9 cellular contexts compared by ENCODE assay signal in the genomic region with DNA sequence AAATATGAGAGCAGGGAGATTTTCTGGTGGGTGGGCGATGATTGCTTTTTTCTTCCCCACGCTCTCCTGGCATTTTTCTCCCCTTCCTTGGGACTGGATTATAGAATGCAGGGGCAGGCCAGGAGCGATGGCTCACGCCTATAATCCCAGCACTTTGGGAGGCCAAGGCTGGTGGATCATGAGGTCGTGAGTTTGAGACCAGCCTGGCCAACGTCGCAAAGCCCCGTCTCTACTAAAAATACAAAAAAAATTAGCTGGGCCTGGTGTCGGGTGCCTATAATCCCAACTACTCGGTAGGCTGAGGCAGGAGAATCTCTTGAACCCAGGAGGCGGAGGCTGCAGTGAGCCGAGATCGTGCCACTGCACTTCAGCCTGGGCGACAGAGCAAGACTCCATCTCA. TPM values are rescaled to one million over a fixed set of nuclear protein-coding genes. Genes with fewer than 3 reads are reported as not detected.
DNase-seq lines count a peak whose midpoint lies in the region; ATAC-seq and TF ChIP-seq lines count a peak whose summit lies in the region.
"Not testable (repeated sequence)": the region's sequence is repeated elsewhere in the genome, so short reads cannot be mapped to it uniquely, and the experiment has no call there.
"Had no signal": no experiment of that assay in that cellular context is flagged by ENCODE, and none has a peak within 500 bp of the region (broad histone marks: within the 10 kb centered on the region; RNA-seq: fewer than 3 reads in every experiment).

No MANE protein-coding gene starts in this region.

- peaks cover 43% of the 10 kb centered on the region for H3K4me1 Mint-ChIP-seq in activated CD8-positive, alpha-beta memory T cell treated with anti-CD3 and anti-CD28 coated beads, Interleukin-2, amount 10 ng/mL, durations not matched to agents 7 days and 5 days
- peaks cover 32% of the 10 kb centered on the region for H3K4me1 Mint-ChIP-seq in central memory CD8-positive, alpha-beta T cell
- peaks cover 17% of the 10 kb centered on the region for H3K4me1 Mint-ChIP-seq in nephron

- intact Hi-C loops in dorsolateral prefrontal cortex (cut with DNase I); tibial artery (cut with DNase I; ENCODE audit: low total_unique reads): not testable (repeated sequence)

- not testable (repeated sequence) for H3K27me3 ChIP-seq in dorsolateral prefrontal cortex, right atrium auricular region, tibial artery

- H3K36me3 ChIP-seq in HEK293 (ENCODE audit: control insufficient read depth in 2 of 2, insufficient read depth in 1 of 2, low read length in 2 of 2); right atrium auricular region; tibial artery: not testable (repeated sequence)

- not testable (repeated sequence) for H3K9me3 Mint-ChIP-seq in activated CD8-positive, alpha-beta memory T cell treated with anti-CD3 and anti-CD28 coated beads, Interleukin-2, amount 10 ng/mL, durations not matched to agents 7 days and 5 days (ENCODE audit: low read depth); central memory CD8-positive, alpha-beta T cell; nephron

- not testable (repeated sequence) for H3K4me3 ChIP-seq in HEK293 (ENCODE audit: low read depth, low read length); dorsolateral prefrontal cortex; right atrium auricular region; tibial artery

- H3K27me3 Mint-ChIP-seq in activated CD8-positive, alpha-beta memory T cell treated with anti-CD3 and anti-CD28 coated beads, Interleukin-2, amount 10 ng/mL, durations not matched to agents 7 days and 5 days; central memory CD8-positive, alpha-beta T cell; nephron (ENCODE audit: low read depth): not testable (repeated sequence)

- H3K4me3 Mint-ChIP-seq in activated CD8-positive, alpha-beta memory T cell treated with anti-CD3 and anti-CD28 coated beads, Interleukin-2, amount 10 ng/mL, durations not matched to agents 7 days and 5 days; central memory CD8-positive, alpha-beta T cell; nephron: not testable (repeated sequence)

- POLR2A ChIA-PET in HEK293 (lab: Yijun Ruan, JAX) = not testable (repeated sequence)

- ATAC-seq in activated CD8-positive, alpha-beta memory T cell treated with anti-CD3 and anti-CD28 coated beads, Interleukin-2, amount 10 ng/mL, durations not matched to agents 7 days and 5 days; central memory CD8-positive, alpha-beta T cell (replicated peaks; ENCODE audit: extremely low read depth, poor library complexity, severe bottlenecking): not testable (repeated sequence)

- CTCF ChIA-PET in HEK293 (lab: Yijun Ruan, JAX) = interaction anchor here (0.6 to 4.2 kb wide), 8 partner anchors 9 to 628 kb away, joined by 3 to 56 read pairs (median 4); no protein-coding TSS in a partner anchor
- CTCF ChIA-PET in activated CD8-positive, alpha-beta memory T cell treated with anti-CD3 and anti-CD28 coated beads, Interleukin-2, amount 10 ng/mL, durations not matched to agents 7 days and 5 days (lab: Charles Lee) = interaction anchor here (2.8 to 7.3 kb wide), 3 partner anchors 12 to 177 kb away, joined by 16 to 65 read pairs (median 28); no protein-coding TSS in a partner anchor

- peak; percentile 12 for DNase-seq in activated CD8-positive, alpha-beta memory T cell treated with anti-CD3 and anti-CD28 coated beads, Interleukin-2, amount 10 ng/mL, durations not matched to agents 7 days and 5 days
- DNase-seq in central memory CD8-positive, alpha-beta T cell (ENCODE audit: low spot score in 2 of 2); dorsolateral prefrontal cortex; tibial artery: not testable (repeated sequence)
- DNase-seq in right atrium auricular region (ENCODE audit: low spot score) = peak; percentile 16

- not testable (repeated sequence) for H3K36me3 Mint-ChIP-seq in activated CD8-positive, alpha-beta memory T cell treated with anti-CD3 and anti-CD28 coated beads, Interleukin-2, amount 10 ng/mL, durations not matched to agents 7 days and 5 days; central memory CD8-positive, alpha-beta T cell (ENCODE audit: insufficient read depth); nephron (ENCODE audit: low read depth)

- H3K4me1 ChIP-seq in HEK293 (ENCODE audit: control insufficient read depth, insufficient read depth, low read length); right atrium auricular region: not testable (repeated sequence)
- peaks cover 0 to 76% (median 33%) of the 10 kb centered on the region in 4 donors for H3K4me1 ChIP-seq in tibial artery

- H3K27ac Mint-ChIP-seq in activated CD8-positive, alpha-beta memory T cell treated with anti-CD3 and anti-CD28 coated beads, Interleukin-2, amount 10 ng/mL, durations not matched to agents 7 days and 5 days = not testable (repeated sequence)
- H3K27ac Mint-ChIP-seq in central memory CD8-positive, alpha-beta T cell (ENCODE audit: low read depth) = peak overlapping the region; percentile 61
- peak overlapping the region; percentile 16 to 81 (median 21) for H3K27ac Mint-ChIP-seq in nephron

- not testable (repeated sequence) for TF ChIP-seq CTCF in HEK293 (tag by site-specific recombination; IDR thresholded peaks at IDR 0.05); dorsolateral prefrontal cortex (IDR thresholded peaks at IDR 0.05 in 54 of 56, conservative IDR thresholded peaks at IDR 0.05 in 2 of 56; ENCODE audit: low read depth in 1 of 56, partially characterized antibody in 56 of 56); right atrium auricular region (IDR thresholded peaks at IDR 0.05); nephron (IDR thresholded peaks at IDR 0.05; ENCODE audit: unreplicated experiment in 3 of 3); tibial artery (IDR thresholded peaks at IDR 0.05)

- H3K9me3 ChIP-seq in HEK293 (ENCODE audit: control insufficient read depth, insufficient read depth, low read depth, low read length); right atrium auricular region; tibial artery: not testable (repeated sequence)

- not testable (repeated sequence) for H3K27ac ChIP-seq in HEK293 (ENCODE audit: extremely low read depth, low read depth, low read length); right atrium auricular region
- peak overlapping the region; percentile 49 for H3K27ac ChIP-seq in angular gyrus (ENCODE audit: low read depth, low read length)
- peak overlapping the region in 37 of 59 donors; percentile 2 to 74 (median 50) for H3K27ac ChIP-seq in dorsolateral prefrontal cortex
- peak overlapping the region; percentile 63 to 87 for H3K27ac ChIP-seq in tibial artery

TF ChIP-seq in HEK293, 187 proteins besides CTCF, POLR2A, EP300 and RAD21:
- 0 out of 2 replicates have a peak, but pooled peaks have one; percentile 20 for TF ChIP-seq EGR2 (tag by site-specific recombination; IDR thresholded peaks at IDR 0.05; ENCODE audit: low read depth)
- TF ChIP-seq ZFHX2 (tag by site-specific recombination; conservative IDR thresholded peaks at IDR 0.05) = 0 out of 2 replicates have a peak, but pooled peaks have one; percentile 18

RNA-seq across cellular contexts. Expression of a gene that starts 39.9 kb away (rescaled TPM):
- total RNA-seq in activated CD8-positive, alpha-beta memory T cell treated with anti-CD3 and anti-CD28 coated beads, Interleukin-2, amount 10 ng/mL, durations not matched to agents 7 days and 5 days = 10 to 100 TPM; 30.1 to 34.9 TPM
- 100 to 1,000 TPM; 106 to 361 (median 278) TPM for total RNA-seq in dorsolateral prefrontal cortex
- 100 to 1,000 TPM; 107 to 110 TPM for total RNA-seq in right atrium auricular region

RNA-seq across cellular contexts. Expression of a gene that starts 46.7 kb away (rescaled TPM):
- total RNA-seq in activated CD8-positive, alpha-beta memory T cell treated with anti-CD3 and anti-CD28 coated beads, Interleukin-2, amount 10 ng/mL, durations not matched to agents 7 days and 5 days = 1 to 10 TPM; 1.6 to 2.1 TPM
- 10 to 100 TPM; 10.6 to 38.4 (median 20.8) TPM for total RNA-seq in dorsolateral prefrontal cortex
- 1 to 10 TPM; 3.7 to 4.3 TPM for total RNA-seq in right atrium auricular region

RNA-seq across cellular contexts. Expression of a gene that starts 56.0 kb away (rescaled TPM):
- total RNA-seq in activated CD8-positive, alpha-beta memory T cell treated with anti-CD3 and anti-CD28 coated beads, Interleukin-2, amount 10 ng/mL, durations not matched to agents 7 days and 5 days = 1 to 10 TPM in 1 of 2 experiments, under 1 TPM in 1; 0.80 to 1.1 TPM
- 1 to 10 TPM in 56 of 120 experiments, under 1 TPM in 51, not detected in 13; 0.14 to 3.2 (median 1.1) TPM for total RNA-seq in dorsolateral prefrontal cortex
- total RNA-seq in right atrium auricular region = not detected
- total RNA-seq: A172 had no signal
